In genomic region chr1:236686815-236687160, GRCh38 we compare ENCODE assay signal across 9 cellular contexts. TPM values are rescaled to one million over a fixed set of nuclear protein-coding genes. Genes with fewer than 3 reads are reported as not detected.
A peak's percentile ranks its signal among the peaks of the same experiment; 100 is the strongest.
DNase-seq lines count a peak whose midpoint lies in the region; ATAC-seq and TF ChIP-seq lines count a peak whose summit lies in the region.
"Had no signal": no experiment of that assay in that cellular context is flagged by ENCODE, and none has a peak within 500 bp of the region (broad histone marks: within the 10 kb centered on the region; RNA-seq: fewer than 3 reads in every experiment).

No MANE protein-coding gene starts in this region.

- WGBS in testis, 2 donors = 10 to 14% methylated on average over 3 to 24 of the region's 31 CpGs

- CTCF ChIA-PET in activated CD4-positive, alpha-beta memory T cell treated with anti-CD3 and anti-CD28 coated beads for 36 hours (lab: Charles Lee) = no interaction called here
- CTCF ChIA-PET in activated CD4-positive, alpha-beta memory T cell treated with anti-CD3 and anti-CD28 coated beads, Interleukin-2, amount 10 ng/mL, durations not matched to agents 7 days and 5 days (lab: Charles Lee) = no interaction called here

- ATAC-seq in HG03097 (IDR thresholded peaks at IDR 0.05; ENCODE audit: low FRiP score, unreplicated experiment) = no peak

- POLR2A ChIA-PET in activated CD4-positive, alpha-beta memory T cell treated with anti-CD3 and anti-CD28 coated beads for 36 hours (lab: Charles Lee) = no interaction called here
- POLR2A ChIA-PET in activated CD4-positive, alpha-beta memory T cell treated with anti-CD3 and anti-CD28 coated beads, Interleukin-2, amount 10 ng/mL, durations not matched to agents 7 days and 5 days (lab: Charles Lee) = interaction anchor here (0.6 kb wide), 1 partner anchor 61 kb away, joined by 3 read pairs; no protein-coding TSS in a partner anchor

- H3K36me3 ChIP-seq in testis (ENCODE audit: low read depth, missing control alignments) = no peaks in the 10 kb centered on the region

- H3K4me3 Mint-ChIP-seq in activated CD4-positive, alpha-beta memory T cell treated with anti-CD3 and anti-CD28 coated beads for 36 hours = peak overlapping the region; percentile 46
- H3K4me3 Mint-ChIP-seq in activated CD4-positive, alpha-beta memory T cell treated with anti-CD3 and anti-CD28 coated beads, Interleukin-2, amount 10 ng/mL, durations not matched to agents 7 days and 5 days = no peak overlapping the region

- TF ChIP-seq POLR2A in testis (IDR thresholded peaks at IDR 0.05) = no peak

- peaks cover 18% of the 10 kb centered on the region for H3K4me1 Mint-ChIP-seq in activated CD4-positive, alpha-beta memory T cell treated with anti-CD3 and anti-CD28 coated beads for 36 hours (ENCODE audit: low read depth)
- H3K4me1 Mint-ChIP-seq in activated CD4-positive, alpha-beta memory T cell treated with anti-CD3 and anti-CD28 coated beads, Interleukin-2, amount 10 ng/mL, durations not matched to agents 7 days and 5 days = peaks cover 13% of the 10 kb centered on the region

- H3K27me3 ChIP-seq in layer of hippocampus (ENCODE audit: control insufficient read depth, insufficient read depth, low read length) (no peaks in the 10 kb centered on the region), testis (no peaks in the 10 kb centered on the region)

- TF ChIP-seq CTCF in astrocyte of the spinal cord (IDR thresholded peaks at IDR 0.05; ENCODE audit: low read depth, low read length) (no peak), testis (IDR thresholded peaks at IDR 0.05) (no peak)

- H3K4me3 ChIP-seq in astrocyte of the spinal cord (ENCODE audit: low read depth, low read length) (peak overlapping the region; percentile 33), testis (peak overlapping the region; percentile 64 to 66)

- in situ Hi-C loops in astrocyte of the spinal cord (cut with HindIII; ENCODE audit: low sequenced_read_pairs) = no loop called here

- DNase-seq in activated CD4-positive, alpha-beta memory T cell treated with anti-CD3 and anti-CD28 coated beads for 36 hours = no peak
- no peak for DNase-seq in activated CD4-positive, alpha-beta memory T cell treated with anti-CD3 and anti-CD28 coated beads, Interleukin-2, amount 10 ng/mL, durations not matched to agents 7 days and 5 days
- no peak for DNase-seq in astrocyte of the spinal cord (ENCODE audit: low read depth, low spot score)
- peak; percentile 34 for DNase-seq in testis
- no peak for DNase-seq in inferior parietal cortex (ENCODE audit: extremely low spot score)
- no peak for DNase-seq in UCSD-AML1 (lab: John Stamatoyannopoulos, UW; ENCODE audit: unreplicated experiment)

- intact Hi-C loops in activated CD4-positive, alpha-beta memory T cell treated with anti-CD3 and anti-CD28 coated beads for 36 hours (cut with micrococcal nuclease) = no loop called here
- intact Hi-C loops in testis (cut with DNase I; ENCODE audit: low total_unique reads) = no loop called here

- no peaks in the 10 kb centered on the region for H3K36me3 Mint-ChIP-seq in activated CD4-positive, alpha-beta memory T cell treated with anti-CD3 and anti-CD28 coated beads for 36 hours
- peaks cover 3% of the 10 kb centered on the region for H3K36me3 Mint-ChIP-seq in activated CD4-positive, alpha-beta memory T cell treated with anti-CD3 and anti-CD28 coated beads, Interleukin-2, amount 10 ng/mL, durations not matched to agents 7 days and 5 days (ENCODE audit: low read depth)

- H3K27ac ChIP-seq in layer of hippocampus (ENCODE audit: low read depth, low read length) = peak overlapping the region; percentile 30
- no peak overlapping the region for H3K27ac ChIP-seq in testis

- H3K9me3 ChIP-seq in testis = no peaks in the 10 kb centered on the region

- no peaks in the 10 kb centered on the region for H3K9me3 Mint-ChIP-seq in activated CD4-positive, alpha-beta memory T cell treated with anti-CD3 and anti-CD28 coated beads for 36 hours
- H3K9me3 Mint-ChIP-seq in activated CD4-positive, alpha-beta memory T cell treated with anti-CD3 and anti-CD28 coated beads, Interleukin-2, amount 10 ng/mL, durations not matched to agents 7 days and 5 days = no peaks in the 10 kb centered on the region

- H3K27ac Mint-ChIP-seq in activated CD4-positive, alpha-beta memory T cell treated with anti-CD3 and anti-CD28 coated beads for 36 hours = no peak overlapping the region
- H3K27ac Mint-ChIP-seq in activated CD4-positive, alpha-beta memory T cell treated with anti-CD3 and anti-CD28 coated beads, Interleukin-2, amount 10 ng/mL, durations not matched to agents 7 days and 5 days = no peak overlapping the region

- peaks cover 6% of the 10 kb centered on the region for H3K4me1 ChIP-seq in testis

- peaks cover 33% of the 10 kb centered on the region for H3K27me3 Mint-ChIP-seq in activated CD4-positive, alpha-beta memory T cell treated with anti-CD3 and anti-CD28 coated beads for 36 hours
- H3K27me3 Mint-ChIP-seq in activated CD4-positive, alpha-beta memory T cell treated with anti-CD3 and anti-CD28 coated beads, Interleukin-2, amount 10 ng/mL, durations not matched to agents 7 days and 5 days = peaks cover 67% of the 10 kb centered on the region

RNA-seq across cellular contexts. Expression of gene ACTN2, which starts 0.5 kb away (rescaled TPM):
- under 1 TPM in 1 of 2 experiments, not detected in 1; 0.17 TPM for total RNA-seq in activated CD4-positive, alpha-beta memory T cell treated with anti-CD3 and anti-CD28 coated beads for 36 hours
- not detected for total RNA-seq in activated CD4-positive, alpha-beta memory T cell treated with anti-CD3 and anti-CD28 coated beads, Interleukin-2, amount 10 ng/mL, durations not matched to agents 7 days and 5 days
- 10 to 100 TPM; 39.8 to 54.9 TPM for total RNA-seq in testis
- 27.0 TPM for polyA plus RNA-seq in testis (ENCODE audit: insufficient read depth, low read depth, low replicate concordance)
- total RNA-seq: activated CD8-positive, alpha-beta memory T cell treated with anti-CD3 and anti-CD28 coated beads for 36 hours had no signal

Comparison
In these comparisons a context has a peak if more than half of its experiments do, and no peak if none do; other contexts are left out.
1. RNA of gene ACTN2, which starts 0.5 kb away (total RNA-seq): 39.8 to 54.9 TPM in testis; 0.17 TPM in activated CD4-positive, alpha-beta memory T cell treated with anti-CD3 and anti-CD28 coated beads for 36 hours and not detected in activated CD4-positive, alpha-beta memory T cell treated with anti-CD3 and anti-CD28 coated beads, Interleukin-2, amount 10 ng/mL, durations not matched to agents 7 days and 5 days; every median in the first group is over 10 times any median in the second.